ENCODE assay signal across 13 cellular contexts in the genomic region with DNA sequence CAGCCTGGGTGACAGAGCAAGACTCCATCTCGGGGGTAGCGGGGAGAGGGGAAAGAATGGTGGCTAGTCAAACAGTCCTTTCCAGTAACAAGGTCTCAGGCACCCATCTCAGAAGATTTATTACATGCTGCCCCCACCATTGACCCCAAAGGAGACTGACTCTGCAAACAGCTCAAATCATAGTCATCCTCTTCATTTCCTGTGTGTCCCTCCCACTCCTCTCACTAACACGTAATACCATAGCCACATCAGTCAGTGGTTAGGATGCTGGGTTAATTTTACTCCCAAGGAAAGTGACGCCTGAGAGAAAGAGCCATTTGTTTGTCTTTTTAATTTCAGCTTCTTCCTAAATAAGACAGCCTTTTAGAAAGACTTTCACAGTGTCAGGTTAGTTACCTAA. TPM values are rescaled to one million over a fixed set of nuclear protein-coding genes. Genes with fewer than 3 reads are reported as not detected.
DNase-seq lines count a peak whose midpoint lies in the region; ATAC-seq and TF ChIP-seq lines count a peak whose summit lies in the region.
"Had no signal": no experiment of that assay in that cellular context is flagged by ENCODE, and none has a peak within 500 bp of the region (broad histone marks: within the 10 kb centered on the region; RNA-seq: fewer than 3 reads in every experiment).

No MANE protein-coding gene starts in this region.

- BruUV-seq in mammary epithelial cell (replicated peaks; lab: Mats Ljungman, UMichigan) (no TSS peak), MCF 10A (replicated peaks; lab: Mats Ljungman, UMichigan) (no TSS peak)

- dilution Hi-C loops in mammary epithelial cell (cut with HindIII; ENCODE audit: low sequenced_read_pairs), result no loop called here

- no peaks in the 10 kb centered on the region for H3K27me3 Mint-ChIP-seq in MCF 10A (ENCODE audit: insufficient read depth, unreplicated experiment)
- H3K27me3 Mint-ChIP-seq in mesothelial cell of epicardium (ENCODE audit: low read depth), result peaks cover 11% of the 10 kb centered on the region

- ATAC-seq in HG03565 (IDR thresholded peaks at IDR 0.05; ENCODE audit: unreplicated experiment) (peak; percentile 49), HG02840 (IDR thresholded peaks at IDR 0.05; ENCODE audit: low FRiP score, unreplicated experiment) (no peak)

- H3K36me3 Mint-ChIP-seq in MCF 10A (ENCODE audit: insufficient read depth, unreplicated experiment), result no peaks in the 10 kb centered on the region
- no peaks in the 10 kb centered on the region for H3K36me3 Mint-ChIP-seq in mesothelial cell of epicardium
- H3K36me3 Mint-ChIP-seq: activated naive CD8-positive, alpha-beta T cell treated with anti-CD3 and anti-CD28 coated beads, Interleukin-2, amount 10 ng/mL, durations not matched to agents 7 days and 5 days had no signal

- H3K36me3 ChIP-seq in mammary epithelial cell (ENCODE audit: insufficient read depth, low read length), result no peaks in the 10 kb centered on the region

- POLR2A ChIA-PET in MCF 10A (lab: Yijun Ruan, JAX), result interaction anchor here (1.0 kb wide), 1 partner anchor 9 kb away, joined by 3 read pairs; no protein-coding TSS in a partner anchor

- 17% methylated on average over 4 of the region's 4 CpGs for WGBS in mammary epithelial cell (ENCODE audit: low coverage, missing lambda C conversion rate)

- H3K27me3 ChIP-seq in mammary epithelial cell (ENCODE audit: insufficient read depth, low read length), result no peaks in the 10 kb centered on the region

- intact Hi-C loops in mammary epithelial cell (cut with micrococcal nuclease) (no loop called here), MCF 10A (cut with micrococcal nuclease) (no loop called here)

- TF ChIP-seq CTCF in mammary epithelial cell (conservative IDR thresholded peaks at IDR 0.05 in 1 of 2, IDR thresholded peaks at IDR 0.05 in 1 of 2; ENCODE audit: extremely low read depth in 1 of 2, insufficient read depth in 1 of 2, low read depth in 1 of 2, low read length in 2 of 2), result no peak
- TF ChIP-seq CTCF in MCF 10A (IDR thresholded peaks at IDR 0.05; ENCODE audit: unreplicated experiment), result no peak
- TF ChIP-seq CTCF in cardiac fibroblast (IDR thresholded peaks at IDR 0.05; ENCODE audit: low read depth, low read length), result no peak
- no peak for TF ChIP-seq CTCF in mesothelial cell of epicardium (IDR thresholded peaks at IDR 0.05; ENCODE audit: unreplicated experiment)

- H3K4me3 Mint-ChIP-seq in MCF 10A (ENCODE audit: unreplicated experiment) (no peak overlapping the region), mesothelial cell of epicardium (no peak overlapping the region)
- H3K4me3 Mint-ChIP-seq: activated naive CD8-positive, alpha-beta T cell treated with anti-CD3 and anti-CD28 coated beads, Interleukin-2, amount 10 ng/mL, durations not matched to agents 7 days and 5 days had no signal

- CTCF ChIA-PET in mammary epithelial cell (lab: Charles Lee; ENCODE audit: low non-redundant PET) (no interaction called here), MCF 10A (lab: Yijun Ruan, JAX) (interaction anchor here (0.6 to 2.3 kb wide), 2 partner anchors 16 to 26 kb away, joined by 3 to 6 read pairs; no protein-coding TSS in a partner anchor)

- no peak overlapping the region for H3K27ac ChIP-seq in mammary epithelial cell (ENCODE audit: insufficient read depth, low read depth, low read length)
- H3K27ac ChIP-seq: SK-N-MC had no signal

- no peak overlapping the region for H3K27ac Mint-ChIP-seq in MCF 10A (ENCODE audit: low read depth, unreplicated experiment)
- no peak overlapping the region for H3K27ac Mint-ChIP-seq in mesothelial cell of epicardium
- H3K27ac Mint-ChIP-seq: activated naive CD8-positive, alpha-beta T cell treated with anti-CD3 and anti-CD28 coated beads, Interleukin-2, amount 10 ng/mL, durations not matched to agents 7 days and 5 days had no signal

- H2AFZ ChIP-seq in mammary epithelial cell (ENCODE audit: low read depth, low read length), result peak overlapping the region; percentile 80

- H4K20me1 ChIP-seq in mammary epithelial cell (ENCODE audit: insufficient read depth, low read length), result no peaks in the 10 kb centered on the region

- H3K4me1 Mint-ChIP-seq in MCF 10A (ENCODE audit: insufficient read depth, unreplicated experiment), result peaks cover 10% of the 10 kb centered on the region
- H3K4me1 Mint-ChIP-seq in mesothelial cell of epicardium, result peaks cover 4% of the 10 kb centered on the region

- H3K9me3 Mint-ChIP-seq in MCF 10A (ENCODE audit: unreplicated experiment) (peaks cover 6% of the 10 kb centered on the region), mesothelial cell of epicardium (peaks cover 3% of the 10 kb centered on the region)

- DNase-seq in mammary epithelial cell (no peak), MCF 10A (ENCODE audit: unreplicated experiment) (no peak), cardiac fibroblast (ENCODE audit: low read depth in 2 of 2) (peak; percentile 22 to 61), stromal cell of bone marrow (ENCODE audit: low read depth) (peak; percentile 44), DMS53 (lab: John Stamatoyannopoulos, UW) (no peak), mesothelial cell of epicardium (ENCODE audit: low spot score in 2 of 2, unreplicated experiment in 2 of 2) (no peak)
- DNase-seq: activated naive CD8-positive, alpha-beta T cell treated with anti-CD3 and anti-CD28 coated beads, Interleukin-2, amount 10 ng/mL, durations not matched to agents 7 days and 5 days; KBM-7; NCI-H2171 had no signal

- H3K4me3 ChIP-seq in mammary epithelial cell (replicated peaks in 1 of 3; ENCODE audit: insufficient read depth in 1 of 3, low read depth in 2 of 3, low read length in 3 of 3) (no peak overlapping the region), cardiac fibroblast (replicated peaks in 1 of 2; ENCODE audit: low read depth in 2 of 2, low read length in 2 of 2) (no peak overlapping the region)
- H3K4me3 ChIP-seq: SK-N-MC, smooth muscle cell had no signal

- H3K9ac ChIP-seq in mammary epithelial cell (ENCODE audit: insufficient read depth, low read length), result no peak overlapping the region

- peaks cover 18% of the 10 kb centered on the region for H3K4me1 ChIP-seq in mammary epithelial cell (ENCODE audit: insufficient read depth, low read length)

- peak overlapping the region; percentile 24 for H3K4me2 ChIP-seq in mammary epithelial cell (ENCODE audit: insufficient read depth, low read depth, low read length)
- H3K4me2 ChIP-seq: smooth muscle cell had no signal

- in situ Hi-C loops in mammary epithelial cell (cut with MboI; ENCODE audit: low sequenced_read_pairs in 2 of 2), result loop anchor here in 1 of 2 donors (10.0 kb wide), 1 partner anchor 56 kb away; a partner anchor contains a TSS

- H3K9me3 ChIP-seq in mammary epithelial cell (replicated peaks; ENCODE audit: insufficient read depth, low read length), result no peaks in the 10 kb centered on the region

- no peaks in the 10 kb centered on the region for H3K79me2 ChIP-seq in mammary epithelial cell (ENCODE audit: insufficient read depth, low read length)

RNA-seq across cellular contexts. Expression of a gene that starts 56.6 kb away (rescaled TPM):
- total RNA-seq in mammary epithelial cell (10 to 100 TPM; 20.8 to 29.0 TPM), MCF 10A (2022) (54.4 and 72.7 TPM in 2 replicates), mesothelial cell of epicardium (24.5 to 28.5 TPM (median 26.9 TPM) in 3 replicates)
- polyA plus RNA-seq in mammary epithelial cell, result 13.5 TPM
- polyA minus RNA-seq in mammary epithelial cell, result 5.1 TPM

Comparison
In these comparisons a context has a peak if more than half of its experiments do, and no peak if none do; other contexts are left out.
1. DNase-seq: peak in cardiac fibroblast (2 of 2) and stromal cell of bone marrow (single experiment); none in mammary epithelial cell (single experiment), MCF 10A (single experiment), DMS53 (single experiment) and mesothelial cell of epicardium (0 of 2).